Comparison of ENCODE assay signal across 12 cellular contexts in the genomic region with DNA sequence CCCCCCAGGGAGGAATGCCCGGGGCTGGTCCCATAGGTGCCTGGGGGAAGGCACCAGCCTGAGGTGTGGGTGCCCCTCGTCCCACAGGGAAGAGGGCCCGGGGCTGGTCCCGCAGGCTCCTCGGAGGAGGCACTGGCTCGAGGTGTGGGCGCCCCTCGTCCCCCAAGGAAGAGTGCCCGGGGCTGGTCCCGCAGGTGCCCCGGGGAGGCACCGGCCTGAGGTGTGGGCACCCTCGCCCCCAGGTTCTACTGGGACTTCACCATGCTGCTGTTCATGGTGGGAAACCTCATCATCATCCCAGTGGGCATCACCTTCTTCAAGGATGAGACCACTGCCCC. TPM values are rescaled to one million over a fixed set of nuclear protein-coding genes. Genes with fewer than 3 reads are reported as not detected.
A peak's percentile ranks its signal among the peaks of the same experiment; 100 is the strongest.
DNase-seq lines count a peak whose midpoint lies in the region; ATAC-seq and TF ChIP-seq lines count a peak whose summit lies in the region.
"Not testable (repeated sequence)": the region's sequence is repeated elsewhere in the genome, so short reads cannot be mapped to it uniquely, and the experiment has no call there.
"Had no signal": no experiment of that assay in that cellular context is flagged by ENCODE, and none has a peak within 500 bp of the region (broad histone marks: within the 10 kb centered on the region; RNA-seq: fewer than 3 reads in every experiment).

No MANE protein-coding gene starts in this region.

- peak overlapping the region; percentile 58 for H3K27ac ChIP-seq in left ventricle myocardium inferior (replicated peaks)

- intact Hi-C loops in Right ventricle myocardium superior (cut with DNase I); left ventricle myocardium inferior (cut with micrococcal nuclease); left ventricle myocardium superior (cut with micrococcal nuclease): not testable (repeated sequence)

- H3K4me1 Mint-ChIP-seq in endothelial cell (ENCODE audit: unreplicated experiment); glutamatergic neuron (ENCODE audit: low read depth, unreplicated experiment); stimulated activated memory B cell treated with anti-CD40 and anti-IgM and Interleukin-4, amounts not matched to agents 10 μg/mL and 1 μg/mL and 100 μg/mL, for 72 hours: not testable (repeated sequence)

- TF ChIP-seq CTCF in endothelial cell (IDR thresholded peaks at IDR 0.05; ENCODE audit: unreplicated experiment); glutamatergic neuron (IDR thresholded peaks at IDR 0.05; ENCODE audit: partially characterized antibody, unreplicated experiment); left ventricle myocardium inferior (IDR thresholded peaks at IDR 0.05; ENCODE audit: borderline replicate concordance): not testable (repeated sequence)

- TF ChIP-seq RAD21 in Ishikawa (IDR thresholded peaks at IDR 0.05; ENCODE audit: low read depth), result not testable (repeated sequence)

- ATAC-seq in Right ventricle myocardium superior (ENCODE audit: poor library complexity) (peak; percentile 11), left ventricle myocardium superior (peak; percentile 5)
- ATAC-seq in stimulated activated memory B cell treated with anti-CD40 and anti-IgM and Interleukin-4, amounts not matched to agents 10 μg/mL and 1 μg/mL and 100 μg/mL, for 72 hours, result peak; percentile 24

- not testable (repeated sequence) for H3K4me3 Mint-ChIP-seq in endothelial cell (ENCODE audit: unreplicated experiment); glutamatergic neuron (ENCODE audit: unreplicated experiment); stimulated activated memory B cell treated with anti-CD40 and anti-IgM and Interleukin-4, amounts not matched to agents 10 μg/mL and 1 μg/mL and 100 μg/mL, for 72 hours

- DNase-seq in endothelial cell (ENCODE audit: low spot score); glutamatergic neuron; Right ventricle myocardium superior; left ventricle myocardium inferior; left ventricle myocardium superior: not testable (repeated sequence)

- not testable (repeated sequence) for H3K9me3 ChIP-seq in left ventricle myocardium inferior (replicated peaks)

- H3K36me3 ChIP-seq in left ventricle myocardium inferior, result not testable (repeated sequence)

- not testable (repeated sequence) for H3K27me3 ChIP-seq in left ventricle myocardium inferior (ENCODE audit: low read depth)

- H3K27ac Mint-ChIP-seq in endothelial cell (ENCODE audit: unreplicated experiment) (peak overlapping the region; percentile 64), glutamatergic neuron (ENCODE audit: unreplicated experiment) (peak overlapping the region; percentile 17)
- not testable (repeated sequence) for H3K27ac Mint-ChIP-seq in stimulated activated memory B cell treated with anti-CD40 and anti-IgM and Interleukin-4, amounts not matched to agents 10 μg/mL and 1 μg/mL and 100 μg/mL, for 72 hours

- H3K36me3 Mint-ChIP-seq in endothelial cell (ENCODE audit: low read depth, unreplicated experiment); glutamatergic neuron (ENCODE audit: unreplicated experiment); stimulated activated memory B cell treated with anti-CD40 and anti-IgM and Interleukin-4, amounts not matched to agents 10 μg/mL and 1 μg/mL and 100 μg/mL, for 72 hours: not testable (repeated sequence)

- not testable (repeated sequence) for TF ChIP-seq EP300 in Ishikawa (IDR thresholded peaks at IDR 0.05; ENCODE audit: borderline replicate concordance)

- H3K9me3 Mint-ChIP-seq in endothelial cell (ENCODE audit: unreplicated experiment) (peaks cover 10% of the 10 kb centered on the region), glutamatergic neuron (ENCODE audit: unreplicated experiment) (peaks cover 11% of the 10 kb centered on the region)
- peaks cover 15% of the 10 kb centered on the region for H3K9me3 Mint-ChIP-seq in stimulated activated memory B cell treated with anti-CD40 and anti-IgM and Interleukin-4, amounts not matched to agents 10 μg/mL and 1 μg/mL and 100 μg/mL, for 72 hours

- H3K4me3 ChIP-seq in left ventricle myocardium inferior, result not testable (repeated sequence)

- H3K4me1 ChIP-seq in left ventricle myocardium inferior, result not testable (repeated sequence)

- not testable (repeated sequence) for H3K27me3 Mint-ChIP-seq in endothelial cell (ENCODE audit: unreplicated experiment); glutamatergic neuron (ENCODE audit: unreplicated experiment); stimulated activated memory B cell treated with anti-CD40 and anti-IgM and Interleukin-4, amounts not matched to agents 10 μg/mL and 1 μg/mL and 100 μg/mL, for 72 hours

TF ChIP-seq in Ishikawa, 13 proteins besides CTCF, POLR2A, EP300 and RAD21:
- TF ChIP-seq, protein P1, sequence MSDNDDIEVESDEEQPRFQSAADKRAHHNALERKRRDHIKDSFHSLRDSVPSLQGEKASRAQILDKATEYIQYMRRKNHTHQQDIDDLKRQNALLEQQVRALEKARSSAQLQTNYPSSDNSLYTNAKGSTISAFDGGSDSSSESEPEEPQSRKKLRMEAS (IDR thresholded peaks at IDR 0.05), result 0 out of 2 replicates have a peak, but pooled peaks have one; percentile 7

RNA-seq across cellular contexts. Expression of a gene that starts 13.6 kb away (rescaled TPM):
- total RNA-seq in endothelial cell (ENCODE audit: unreplicated experiment) (0.28 TPM), glutamatergic neuron (ENCODE audit: unreplicated experiment) (33.2 TPM), Right ventricle myocardium superior (4.1 TPM), left ventricle myocardium inferior (21.9 TPM), left ventricle myocardium superior (14.3 TPM)

RNA-seq across cellular contexts. Expression of a gene that starts 30.1 kb away (rescaled TPM):
- total RNA-seq in endothelial cell (ENCODE audit: unreplicated experiment) (53.6 TPM), glutamatergic neuron (ENCODE audit: unreplicated experiment) (79.9 TPM), Right ventricle myocardium superior (54.5 TPM), left ventricle myocardium inferior (54.3 TPM), left ventricle myocardium superior (55.5 TPM)

RNA-seq across cellular contexts. Expression of a gene that starts 30.9 kb away (rescaled TPM):
- total RNA-seq in endothelial cell (ENCODE audit: unreplicated experiment), result 353 TPM
- 470 TPM for total RNA-seq in glutamatergic neuron (ENCODE audit: unreplicated experiment)
- total RNA-seq in Right ventricle myocardium superior, result 1,928 TPM
- total RNA-seq in left ventricle myocardium inferior, result 1,533 TPM
- total RNA-seq in left ventricle myocardium superior, result 1,923 TPM

RNA-seq across cellular contexts. Expression of a gene that starts 36.4 kb away (rescaled TPM):
- total RNA-seq in endothelial cell (ENCODE audit: unreplicated experiment), result not detected
- 1.5 TPM for total RNA-seq in glutamatergic neuron (ENCODE audit: unreplicated experiment)
- not detected for total RNA-seq in Right ventricle myocardium superior
- total RNA-seq in left ventricle myocardium inferior, result not detected
- not detected for total RNA-seq in left ventricle myocardium superior
- total RNA-seq: A172, Daoy had no signal

RNA-seq across cellular contexts. Expression of a gene that starts 59.4 kb away (rescaled TPM):
- total RNA-seq in endothelial cell (ENCODE audit: unreplicated experiment) (not detected), glutamatergic neuron (ENCODE audit: unreplicated experiment) (0.47 TPM), Right ventricle myocardium superior (0.32 TPM), left ventricle myocardium inferior (not detected), left ventricle myocardium superior (0.37 TPM)
- total RNA-seq: A172, B cell, Caco-2, Calu3 had no signal
